Comparison of ENCODE assay signal across 8 cellular contexts in genomic region chr6:1608976-1609661, GRCh38. TPM values are rescaled to one million over a fixed set of nuclear protein-coding genes. Genes with fewer than 3 reads are reported as not detected.
DNase-seq lines count a peak whose midpoint lies in the region; ATAC-seq and TF ChIP-seq lines count a peak whose summit lies in the region.

No MANE protein-coding gene starts in this region.

- H3K79me2 ChIP-seq in PC-9 (ENCODE audit: low read depth) = peaks cover 30% of the 10 kb centered on the region

- peaks cover 75% of the 10 kb centered on the region for H3K27me3 Mint-ChIP-seq in neural crest cell (ENCODE audit: low read depth)

- peaks cover 42% of the 10 kb centered on the region for H3K4me1 Mint-ChIP-seq in neural crest cell

- H3K27me3 ChIP-seq in PC-9 (ENCODE audit: insufficient read depth, low read depth) (no peaks in the 10 kb centered on the region), ectodermal cell (ENCODE audit: control insufficient read depth, insufficient read depth, low read length, poor library complexity, severe bottlenecking) (peaks cover 99% of the 10 kb centered on the region)

- no peaks in the 10 kb centered on the region for H3F3A ChIP-seq in PC-9 (ENCODE audit: insufficient read depth, low read depth)

- H4K20me1 ChIP-seq in PC-9 (ENCODE audit: insufficient read depth) = no peaks in the 10 kb centered on the region

- peak overlapping the region; percentile 80 for H3K4me2 ChIP-seq in PC-9

- no peak overlapping the region for H3K27ac Mint-ChIP-seq in neural crest cell (ENCODE audit: unreplicated experiment)

- POLR2A ChIA-PET in PC-9 (lab: Charles Lee; ENCODE audit: unreplicated experiment) = interaction anchor here (0.5 to 0.9 kb wide), 2 partner anchors 189 to 214 kb away, joined by 3 to 5 read pairs; no protein-coding TSS in a partner anchor

- TF ChIP-seq CTCF in PC-9 (conservative IDR thresholded peaks at IDR 0.05) (no peak), neural crest cell (conservative IDR thresholded peaks at IDR 0.05) (no peak)

- H3K27ac ChIP-seq in PC-9 (peak overlapping the region; percentile 48), ectodermal cell (ENCODE audit: insufficient read depth, low read depth, low read length, poor library complexity, severe bottlenecking) (no peak overlapping the region)

- H3K9me3 Mint-ChIP-seq in neural crest cell = no peaks in the 10 kb centered on the region

- H3K9me3 ChIP-seq in PC-9 (ENCODE audit: insufficient read depth, low read depth) = no peaks in the 10 kb centered on the region
- H3K9me3 ChIP-seq in ectodermal cell (ENCODE audit: control insufficient read depth, low read length) = no peaks in the 10 kb centered on the region

- H3K4me1 ChIP-seq in PC-9 (replicated peaks; ENCODE audit: insufficient read depth) (no peaks in the 10 kb centered on the region; the same call in 1 of the 2 replicates), ectodermal cell (ENCODE audit: control insufficient read depth, insufficient read depth, low read length) (peaks cover 23% of the 10 kb centered on the region)

- peak overlapping the region; percentile 82 for H2AFZ ChIP-seq in PC-9

- CTCF ChIA-PET in PC-9 (lab: Charles Lee) = no interaction called here

- intact Hi-C loops in PC-9 (cut with micrococcal nuclease; ENCODE audit: unreplicated experiment) = loop anchor here (2.0 to 10.0 kb wide), 3 partner anchors 158 to 416 kb away; no protein-coding TSS in a partner anchor

- H3K36me3 ChIP-seq in PC-9 (ENCODE audit: low read depth) = no peaks in the 10 kb centered on the region
- no peaks in the 10 kb centered on the region for H3K36me3 ChIP-seq in ectodermal cell (ENCODE audit: control insufficient read depth, insufficient read depth, low read length)

- DNase-seq in SHP77 (lab: John Stamatoyannopoulos, UW) (peak; percentile 46 to 66), SHP77 treated with DMSO at 0.1 percent for 48 hours (lab: John Stamatoyannopoulos, UW) (no peak), PC-9 (no peak), neural crest cell (ENCODE audit: low read depth, low spot score) (no peak), NCI-H2196 treated with DMSO at 0.1 percent for 48 hours (lab: John Stamatoyannopoulos, UW; ENCODE audit: unreplicated experiment) (no peak), Ammon's horn (ENCODE audit: low spot score) (no peak)

- H3K4me3 ChIP-seq in PC-9 (peak overlapping the region; percentile 67; the same call in 1 of the 2 replicates), ectodermal cell (ENCODE audit: insufficient read depth, low read depth, low read length) (peak overlapping the region; percentile 24)

- H3K9me2 ChIP-seq in PC-9 (ENCODE audit: insufficient read depth) = no peaks in the 10 kb centered on the region

- H3K36me3 Mint-ChIP-seq in neural crest cell (ENCODE audit: low read depth) = peaks cover 2% of the 10 kb centered on the region

- BruUV-seq in PC-9 (replicated peaks; lab: Mats Ljungman, UMichigan) = TSS peak; percentile 59

- 1% methylated on average over 70 of the region's 70 CpGs for WGBS in ectodermal cell, 2 experiments

- peak overlapping the region; percentile 77 for H3K4me3 Mint-ChIP-seq in neural crest cell

- no peak for ATAC-seq in GM19395 (IDR thresholded peaks at IDR 0.05; ENCODE audit: unreplicated experiment)

RNA-seq across cellular contexts. Expression of gene FOXC1, which starts 0.6 kb away (rescaled TPM):
- 16.2 and 18.6 TPM in 2 replicates for total RNA-seq in PC-9 (2021)
- 0.52 TPM for polyA plus RNA-seq in ectodermal cell (2013, experiment 1 of 4)
- 0.48 TPM for polyA plus RNA-seq in ectodermal cell (2013, experiment 2 of 4)
- polyA plus RNA-seq in ectodermal cell (2013, experiment 3 of 4) = 1.2 TPM
- polyA plus RNA-seq in ectodermal cell (2013, experiment 4 of 4) = 0.89 TPM
- total RNA-seq in neural crest cell = 1.7 and 1.8 TPM in 2 replicates

Comparison
In these comparisons a context has a peak if more than half of its experiments do, and no peak if none do; other contexts are left out.
1. DNase-seq: peak in SHP77 (2 of 2); none in SHP77 treated with DMSO at 0.1 percent for 48 hours (single experiment), PC-9 (0 of 2), neural crest cell (single experiment), NCI-H2196 treated with DMSO at 0.1 percent for 48 hours (single experiment) and Ammon's horn (single experiment).